In genomic region chr17:74957935-74958549, GRCh38 we compare ENCODE assay signal across 8 cellular contexts. TPM values are rescaled to one million over a fixed set of nuclear protein-coding genes. Genes with fewer than 3 reads are reported as not detected.
DNase-seq lines count a peak whose midpoint lies in the region; ATAC-seq lines count a peak whose summit lies in the region.

No MANE protein-coding gene starts in this region.

- DNase-seq in DMS53 treated with DMSO at 0.1 percent for 48 hours (lab: John Stamatoyannopoulos, UW; ENCODE audit: unreplicated experiment), result peak; percentile 40
- DNase-seq in LHCN-M2 (ENCODE audit: low read depth), result peak; percentile 19
- peak; percentile 20 for DNase-seq in SKM-1 (lab: John Stamatoyannopoulos, UW; ENCODE audit: unreplicated experiment)
- peak; percentile 71 for DNase-seq in activated gamma-delta T cell treated with anti-CD3 and anti-CD28 coated beads, Interleukin-2, amount 50 U/mL, for 16 hours (ENCODE audit: low read depth)
- DNase-seq in head of caudate nucleus, result peak in 41 of 42 donors; percentile 46 to 92 (median 78)
- peak; percentile 8 for DNase-seq in renal cortical epithelial cell (ENCODE audit: low read depth)

- intact Hi-C loops in head of caudate nucleus (cut with DNase I), result no loop called here

- ATAC-seq in GM21723 (IDR thresholded peaks at IDR 0.05; ENCODE audit: unreplicated experiment) (no peak), GM21515 (IDR thresholded peaks at IDR 0.05; ENCODE audit: unreplicated experiment) (no peak)

RNA-seq across cellular contexts. Expression of gene HID1, which starts 14.5 kb away (rescaled TPM):
- total RNA-seq in LHCN-M2 (2014; rRNA removed) (not detected in 2 replicates), renal cortical epithelial cell (3.9 and 6.9 TPM in 2 replicates)
- polyA plus RNA-seq in LHCN-M2 (2012), result 0.12 TPM

RNA-seq across cellular contexts. Expression of gene OTOP3, which starts 22.3 kb away (rescaled TPM):
- total RNA-seq in LHCN-M2 (2014; rRNA removed), result not detected in 2 replicates
- polyA plus RNA-seq in LHCN-M2 (2012), result not detected
- not detected in 2 replicates for total RNA-seq in renal cortical epithelial cell

RNA-seq across cellular contexts. Expression of gene CDR2L, which starts 29.4 kb away (rescaled TPM):
- total RNA-seq in LHCN-M2 (2014; rRNA removed), result 25.1 and 33.1 TPM in 2 replicates
- polyA plus RNA-seq in LHCN-M2 (2012), result 25.8 TPM
- 36.8 and 69.2 TPM in 2 replicates for total RNA-seq in renal cortical epithelial cell

RNA-seq across cellular contexts. Expression of gene OTOP2, which starts 34.0 kb away (rescaled TPM):
- total RNA-seq in LHCN-M2 (2014; rRNA removed) (not detected in 2 replicates), renal cortical epithelial cell (not detected in 2 replicates)
- not detected for polyA plus RNA-seq in LHCN-M2 (2012)

RNA-seq across cellular contexts. Expression of gene USH1G, which starts 35.0 kb away (rescaled TPM):
- total RNA-seq in LHCN-M2 (2014; rRNA removed) (not detected in 2 replicates), renal cortical epithelial cell (not detected in 2 replicates)
- not detected for polyA plus RNA-seq in LHCN-M2 (2012)

Comparison
In these comparisons a context has a peak if more than half of its experiments do, and no peak if none do; other contexts are left out.
1. DNase-seq: peak in every context shown above with its lines; median percentile 78 in head of caudate nucleus; 71 in activated gamma-delta T cell treated with anti-CD3 and anti-CD28 coated beads, Interleukin-2, amount 50 U/mL, for 16 hours; 40 in DMS53 treated with DMSO at 0.1 percent for 48 hours; 20 in SKM-1; 19 in LHCN-M2; 8 in renal cortical epithelial cell.